8 cellular contexts compared by ENCODE assay signal in the genomic region with DNA sequence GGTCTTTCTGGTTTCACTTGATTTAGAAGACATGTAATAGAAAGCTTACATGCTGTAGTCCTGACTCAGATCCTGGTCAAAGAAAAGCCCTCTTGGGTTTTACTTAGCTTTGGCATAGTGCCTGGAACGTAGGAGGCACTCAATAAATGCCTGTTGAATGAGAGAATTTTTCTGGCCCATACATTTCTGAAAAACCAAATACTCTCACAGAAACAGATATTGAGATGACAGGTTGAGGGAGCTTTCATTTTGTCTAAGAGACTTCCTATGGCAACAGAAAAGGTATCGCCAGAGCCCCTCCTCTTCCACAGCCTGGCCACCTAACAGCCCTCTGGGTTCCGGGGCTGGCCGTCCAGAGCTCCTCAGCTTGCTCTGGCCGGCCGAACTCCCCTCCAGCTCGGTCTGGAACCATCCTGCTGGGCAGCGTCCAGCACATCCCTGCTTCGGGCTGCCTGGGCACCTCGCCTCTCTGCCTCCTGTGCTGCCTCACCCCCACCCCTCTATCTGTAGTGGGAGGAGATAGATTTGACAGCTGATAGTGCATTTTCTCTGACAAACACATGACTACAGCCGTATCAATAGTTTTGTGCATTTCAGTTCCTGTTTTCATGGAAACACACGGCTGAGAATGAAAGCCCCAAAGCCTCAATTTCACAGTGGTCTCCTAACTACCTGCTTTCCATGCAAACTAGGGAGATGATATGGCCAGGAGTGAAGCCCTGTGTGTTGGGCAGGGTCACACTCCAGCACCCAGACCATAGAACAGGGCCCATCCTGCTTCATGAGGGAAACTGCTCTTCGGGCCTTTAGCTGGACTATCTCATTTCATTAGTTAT. TPM values are rescaled to one million over a fixed set of nuclear protein-coding genes. Genes with fewer than 3 reads are reported as not detected.
DNase-seq lines count a peak whose midpoint lies in the region; ATAC-seq lines count a peak whose summit lies in the region.

No MANE protein-coding gene starts in this region.

- H3K9me3 ChIP-seq in HAP-1, result 0 out of 2 replicates have a peak, but pooled peaks cover 2% of the 10 kb centered on the region

- no peaks in the 10 kb centered on the region for H3K9me3 Mint-ChIP-seq in activated CD4-positive, alpha-beta T cell treated with anti-CD3 and anti-CD28 coated beads, Interleukin-2, amount 10 ng/mL, durations not matched to agents 7 days and 5 days
- H3K9me3 Mint-ChIP-seq in stimulated activated naive CD8-positive, alpha-beta T cell treated with anti-CD3 and anti-CD28 coated beads, Interleukin-15, amount 100 ng/mL, for 72 hours, result peaks cover 0 to 6% of the 10 kb centered on the region in 2 donors

- H3K4me1 Mint-ChIP-seq in activated CD4-positive, alpha-beta T cell treated with anti-CD3 and anti-CD28 coated beads, Interleukin-2, amount 10 ng/mL, durations not matched to agents 7 days and 5 days, result peaks cover 26% of the 10 kb centered on the region
- peaks cover 39% of the 10 kb centered on the region for H3K4me1 Mint-ChIP-seq in stimulated activated naive CD8-positive, alpha-beta T cell treated with anti-CD3 and anti-CD28 coated beads, Interleukin-15, amount 100 ng/mL, for 72 hours

- no peaks in the 10 kb centered on the region for H3K4me1 ChIP-seq in HAP-1

- in situ Hi-C loops in HAP-1 (cut with MboI; ENCODE audit: low sequenced_read_pairs), result no loop called here

- no peak overlapping the region for H3K4me3 Mint-ChIP-seq in activated CD4-positive, alpha-beta T cell treated with anti-CD3 and anti-CD28 coated beads, Interleukin-2, amount 10 ng/mL, durations not matched to agents 7 days and 5 days
- H3K4me3 Mint-ChIP-seq in stimulated activated naive CD8-positive, alpha-beta T cell treated with anti-CD3 and anti-CD28 coated beads, Interleukin-15, amount 100 ng/mL, for 72 hours, result peak overlapping the region in 1 of 2 donors; percentile 49

- POLR2A ChIA-PET in activated CD4-positive, alpha-beta T cell treated with anti-CD3 and anti-CD28 coated beads, Interleukin-2, amount 10 ng/mL, durations not matched to agents 7 days and 5 days (lab: Charles Lee), result interaction anchor here (0.6 kb wide), 2 partner anchors 50 to 92 kb away, joined by 3 to 4 read pairs; no protein-coding TSS in a partner anchor

- H3K36me3 ChIP-seq in HAP-1 (replicated peaks), result no peaks in the 10 kb centered on the region

- H3K27me3 Mint-ChIP-seq in activated CD4-positive, alpha-beta T cell treated with anti-CD3 and anti-CD28 coated beads, Interleukin-2, amount 10 ng/mL, durations not matched to agents 7 days and 5 days, result no peaks in the 10 kb centered on the region
- peaks cover 7% of the 10 kb centered on the region for H3K27me3 Mint-ChIP-seq in stimulated activated naive CD8-positive, alpha-beta T cell treated with anti-CD3 and anti-CD28 coated beads, Interleukin-15, amount 100 ng/mL, for 72 hours

- CTCF ChIA-PET in activated CD4-positive, alpha-beta T cell treated with anti-CD3 and anti-CD28 coated beads, Interleukin-2, amount 10 ng/mL, durations not matched to agents 7 days and 5 days (lab: Charles Lee), result interaction anchor here (0.6 to 2.2 kb wide), 10 partner anchors 8 to 328 kb away, joined by 3 to 8 read pairs (median 3); no protein-coding TSS in a partner anchor

- peak overlapping the region; percentile 55 for H3K27ac Mint-ChIP-seq in activated CD4-positive, alpha-beta T cell treated with anti-CD3 and anti-CD28 coated beads, Interleukin-2, amount 10 ng/mL, durations not matched to agents 7 days and 5 days
- peak overlapping the region in 1 of 2 donors; percentile 19 for H3K27ac Mint-ChIP-seq in stimulated activated naive CD8-positive, alpha-beta T cell treated with anti-CD3 and anti-CD28 coated beads, Interleukin-15, amount 100 ng/mL, for 72 hours

- ATAC-seq in HG02571 (IDR thresholded peaks at IDR 0.05; ENCODE audit: unreplicated experiment) (peak; percentile 79), esophagus mucosa (peak; percentile 78)
- peak; percentile 59 for ATAC-seq in stimulated activated naive CD8-positive, alpha-beta T cell treated with anti-CD3 and anti-CD28 coated beads, Interleukin-15, amount 100 ng/mL, for 72 hours

- no peaks in the 10 kb centered on the region for H3K36me3 Mint-ChIP-seq in activated CD4-positive, alpha-beta T cell treated with anti-CD3 and anti-CD28 coated beads, Interleukin-2, amount 10 ng/mL, durations not matched to agents 7 days and 5 days (ENCODE audit: low read depth)

- no peak for DNase-seq in activated CD4-positive, alpha-beta T cell treated with anti-CD3 and anti-CD28 coated beads, Interleukin-2, amount 10 ng/mL, durations not matched to agents 7 days and 5 days
- DNase-seq in activated CD4-positive, alpha-beta T cell treated with anti-CD3 and anti-CD28 coated beads for 48 hours, result no peak
- DNase-seq in OCI-M1 (lab: John Stamatoyannopoulos, UW) (peak; percentile 35), HAP-1 (ENCODE audit: low spot score in 2 of 2) (no peak), HK-2 (ENCODE audit: unreplicated experiment) (no peak)
- no peak for DNase-seq in stimulated activated naive CD8-positive, alpha-beta T cell treated with anti-CD3 and anti-CD28 coated beads, Interleukin-15, amount 100 ng/mL, for 72 hours

- no peaks in the 10 kb centered on the region for H3K27me3 ChIP-seq in HAP-1 (ENCODE audit: low read depth)

- H3K4me3 ChIP-seq in HAP-1, result no peak overlapping the region

RNA-seq across cellular contexts. Expression of gene IL4, which starts 1.1 kb away (rescaled TPM):
- total RNA-seq in activated CD4-positive, alpha-beta T cell treated with anti-CD3 and anti-CD28 coated beads, Interleukin-2, amount 10 ng/mL, durations not matched to agents 7 days and 5 days, result not detected
- not detected for total RNA-seq in esophagus mucosa

RNA-seq across cellular contexts. Expression of gene IL13, which starts 16.9 kb away (rescaled TPM):
- 1 to 10 TPM; 2.5 to 2.8 TPM for total RNA-seq in activated CD4-positive, alpha-beta T cell treated with anti-CD3 and anti-CD28 coated beads, Interleukin-2, amount 10 ng/mL, durations not matched to agents 7 days and 5 days
- not detected for total RNA-seq in esophagus mucosa
